ENCODE assay signal across 8 cellular contexts in the genomic region with DNA sequence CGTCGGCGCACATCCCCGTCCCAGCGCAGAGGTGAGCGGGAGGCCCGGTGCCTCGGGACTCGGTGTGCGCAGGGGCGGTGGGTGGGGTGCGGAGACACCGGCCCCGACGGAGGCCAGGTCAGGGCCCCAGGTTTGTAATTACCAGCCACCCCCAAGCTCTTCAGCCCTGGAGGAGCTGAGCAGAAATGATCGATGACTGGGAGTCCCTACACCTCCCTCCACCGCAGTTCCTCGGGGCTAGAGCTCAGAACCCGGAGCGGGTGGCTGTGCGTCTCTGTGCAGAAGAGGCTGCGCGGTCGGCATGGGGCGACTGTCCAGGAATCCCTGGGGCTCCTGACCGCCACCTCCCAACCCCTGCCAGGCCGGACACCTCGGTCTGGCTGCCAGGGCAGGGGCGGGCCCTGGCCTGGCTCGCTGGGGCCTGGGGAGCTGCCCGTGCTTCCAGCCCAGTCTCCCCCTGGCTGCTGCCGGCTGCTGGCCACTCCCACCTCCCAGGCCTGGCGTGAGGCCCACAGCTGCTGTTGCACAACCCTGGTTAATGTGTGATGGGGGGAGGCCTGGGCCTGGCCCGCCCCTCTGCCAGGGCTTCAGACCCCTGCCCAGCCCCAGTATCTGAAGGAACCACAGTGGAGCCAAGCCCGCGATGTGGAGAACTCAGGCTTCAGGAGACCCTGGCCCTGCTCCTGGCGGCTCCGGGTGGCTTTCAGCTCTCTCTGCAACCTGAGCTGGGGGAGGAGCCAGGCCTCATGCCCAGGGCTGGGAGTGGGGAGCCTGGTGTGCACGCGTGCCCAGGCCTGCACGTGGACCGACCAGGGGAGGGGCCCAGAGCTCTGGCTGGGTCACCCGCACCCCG. TPM values are rescaled to one million over a fixed set of nuclear protein-coding genes. Genes with fewer than 3 reads are reported as not detected.
DNase-seq lines count a peak whose midpoint lies in the region; ATAC-seq, FAIRE-seq and TF ChIP-seq lines count a peak whose summit lies in the region.

No MANE protein-coding gene starts in this region.

- peaks cover 44% of the 10 kb centered on the region for H3F3A ChIP-seq in PC-9 (ENCODE audit: insufficient read depth, low read depth)

- WGBS in HUES64 = 3% methylated on average over 44 of the region's 44 CpGs

- H3K27ac ChIP-seq in HUES64 (ENCODE audit: low read depth, low read length) (peak overlapping the region; percentile 81), PC-9 (0 out of 2 replicates have a peak overlapping the region, but pooled peaks have one; percentile 13), astrocyte (ENCODE audit: low read depth, low read length) (peak overlapping the region; percentile 65)

- H3K27me3 Mint-ChIP-seq in astrocyte (ENCODE audit: low read depth, unreplicated experiment) (no peaks in the 10 kb centered on the region), osteocyte (ENCODE audit: unreplicated experiment) (no peaks in the 10 kb centered on the region)

- H3K9me3 Mint-ChIP-seq in astrocyte (ENCODE audit: unreplicated experiment) (no peaks in the 10 kb centered on the region), osteocyte (ENCODE audit: unreplicated experiment) (no peaks in the 10 kb centered on the region)

- H3K27me3 ChIP-seq in HUES64 (ENCODE audit: insufficient read depth, low read length) (peaks cover 13% of the 10 kb centered on the region), PC-9 (ENCODE audit: insufficient read depth, low read depth) (no peaks in the 10 kb centered on the region), astrocyte (ENCODE audit: insufficient read depth, low read length) (no peaks in the 10 kb centered on the region)

- BruUV-seq in PC-9 (replicated peaks; lab: Mats Ljungman, UMichigan) = TSS peak; percentile 44

- TF ChIP-seq CTCF in PC-9 (conservative IDR thresholded peaks at IDR 0.05) = no peak
- TF ChIP-seq CTCF in astrocyte (IDR thresholded peaks at IDR 0.05; ENCODE audit: insufficient read depth, low read depth, low read length) = no peak
- TF ChIP-seq CTCF in osteocyte (IDR thresholded peaks at IDR 0.05) = peak; percentile 45

- peak overlapping the region; percentile 66 for H3K4me3 Mint-ChIP-seq in astrocyte (ENCODE audit: unreplicated experiment)
- peak overlapping the region; percentile 74 for H3K4me3 Mint-ChIP-seq in osteocyte (ENCODE audit: unreplicated experiment)

- no peak for FAIRE-seq in astrocyte (lab: Jason Lieb, UNC)

- H3K9ac ChIP-seq in HUES64 (ENCODE audit: low read depth, low read length) (peak overlapping the region; percentile 82), astrocyte (ENCODE audit: low read length) (peak overlapping the region; percentile 83)

- H3K4me1 Mint-ChIP-seq in astrocyte (ENCODE audit: low read depth, unreplicated experiment) = no peaks in the 10 kb centered on the region
- H3K4me1 Mint-ChIP-seq in osteocyte (ENCODE audit: unreplicated experiment) = no peaks in the 10 kb centered on the region

- CTCF ChIA-PET in PC-9 (lab: Charles Lee) = interaction anchor here (0.8 to 1.3 kb wide), 2 partner anchors 99 to 123 kb away, joined by 3 to 18 read pairs; no protein-coding TSS in a partner anchor

- H3K36me3 ChIP-seq in HUES64 (ENCODE audit: insufficient read depth, low read length) (peaks cover 27% of the 10 kb centered on the region), PC-9 (ENCODE audit: low read depth) (no peaks in the 10 kb centered on the region), astrocyte (ENCODE audit: insufficient read depth, low read length) (no peaks in the 10 kb centered on the region)

- H2AFZ ChIP-seq in PC-9 (peak overlapping the region; percentile 46), astrocyte (ENCODE audit: low read depth, low read length) (peak overlapping the region; percentile 18)

- ATAC-seq in left cardiac atrium = peak; percentile 75 to 80
- no peak for ATAC-seq in HG02588 (IDR thresholded peaks at IDR 0.05; ENCODE audit: unreplicated experiment)

- H3K36me3 Mint-ChIP-seq in astrocyte (ENCODE audit: low read depth, unreplicated experiment) (peaks cover 6% of the 10 kb centered on the region), osteocyte (ENCODE audit: unreplicated experiment) (peaks cover 6% of the 10 kb centered on the region)

- H3K79me2 ChIP-seq in PC-9 (ENCODE audit: low read depth) (peaks cover 10% of the 10 kb centered on the region; the same call in 1 of the 2 replicates), astrocyte (ENCODE audit: insufficient read depth, low read length) (peaks cover 8% of the 10 kb centered on the region)

- peak; percentile 89 for DNase-seq in EH (ENCODE audit: low read depth)
- peak; percentile 82 to 95 for DNase-seq in PC-9
- peak; percentile 72 for DNase-seq in astrocyte (ENCODE audit: low read depth)
- DNase-seq in left cardiac atrium = peak; percentile 93
- peak; percentile 94 for DNase-seq in osteocyte (ENCODE audit: extremely low spot score, unreplicated experiment)
- DNase-seq in germinal center (ENCODE audit: low spot score) = no peak

- H3K4me1 ChIP-seq in HUES64 (ENCODE audit: insufficient read depth, low read length) = peaks cover 18% of the 10 kb centered on the region
- H3K4me1 ChIP-seq in PC-9 (replicated peaks; ENCODE audit: insufficient read depth) = peaks cover 9% of the 10 kb centered on the region
- peaks cover 15% of the 10 kb centered on the region for H3K4me1 ChIP-seq in astrocyte (ENCODE audit: insufficient read depth, low read length)

- peak overlapping the region; percentile 87 for H3K4me3 ChIP-seq in HUES64 (ENCODE audit: low read length)
- H3K4me3 ChIP-seq in PC-9 = peak overlapping the region; percentile 44
- H3K4me3 ChIP-seq in astrocyte (ENCODE audit: insufficient read depth, low read depth, low read length) = peak overlapping the region; percentile 74

- POLR2A ChIA-PET in PC-9 (lab: Charles Lee; ENCODE audit: unreplicated experiment) = interaction anchor here (0.5 to 1.0 kb wide), 6 partner anchors 33 to 646 kb away, joined by 3 to 5 read pairs (median 4); a partner anchor contains a TSS

- no peak overlapping the region for H3K27ac Mint-ChIP-seq in astrocyte (ENCODE audit: unreplicated experiment)
- H3K27ac Mint-ChIP-seq in osteocyte (ENCODE audit: unreplicated experiment) = peak overlapping the region; percentile 59

- H3K9me3 ChIP-seq in HUES64 (ENCODE audit: insufficient read depth, low read depth, low read length) = no peaks in the 10 kb centered on the region
- H3K9me3 ChIP-seq in PC-9 (ENCODE audit: insufficient read depth, low read depth) = no peaks in the 10 kb centered on the region
- H3K9me3 ChIP-seq in astrocyte (ENCODE audit: insufficient read depth, low read depth, low read length) = no peaks in the 10 kb centered on the region

- intact Hi-C loops in PC-9 (cut with micrococcal nuclease; ENCODE audit: unreplicated experiment) (loop anchor here (1.0 to 2.0 kb wide), 2 partner anchors 125 to 204 kb away; a partner anchor contains a TSS), left cardiac atrium (cut with DNase I) (no loop called here)

- H3K4me2 ChIP-seq in PC-9 (peak overlapping the region; percentile 72), astrocyte (ENCODE audit: low read length) (peak overlapping the region; percentile 98)

- H3K9me2 ChIP-seq in PC-9 (ENCODE audit: insufficient read depth) = no peaks in the 10 kb centered on the region

- H4K20me1 ChIP-seq in PC-9 (ENCODE audit: insufficient read depth) (no peaks in the 10 kb centered on the region; the same call in 1 of the 2 replicates), astrocyte (ENCODE audit: insufficient read depth, low read length) (peaks cover 37% of the 10 kb centered on the region)

RNA-seq across cellular contexts. Expression of a gene that starts 1.2 kb away (rescaled TPM):
- 26.3 TPM for polyA plus RNA-seq in HUES64 (2013, experiment 1 of 2)
- polyA plus RNA-seq in HUES64 (2013, experiment 2 of 2) = 34.2 TPM
- total RNA-seq in PC-9 (2021) (167 and 233 TPM in 2 replicates), astrocyte (65.6 and 68.3 TPM in 2 replicates), left cardiac atrium (10 to 100 TPM; 47.9 to 71.0 TPM), osteocyte (74.8 and 80.7 TPM in 2 replicates)

RNA-seq across cellular contexts. Expression of a gene that starts 4.3 kb away (rescaled TPM):
- polyA plus RNA-seq in HUES64 (2013, experiment 1 of 2) = 4.9 TPM
- polyA plus RNA-seq in HUES64 (2013, experiment 2 of 2) = 3.9 TPM
- total RNA-seq in PC-9 (2021) = 18.7 and 24.8 TPM in 2 replicates
- total RNA-seq in astrocyte = 7.6 TPM in 2 replicates
- total RNA-seq in left cardiac atrium = 1 to 10 TPM; 3.6 to 3.7 TPM
- total RNA-seq in osteocyte = 9.4 and 12.5 TPM in 2 replicates

RNA-seq across cellular contexts. Expression of a gene that starts 32.9 kb away (rescaled TPM):
- polyA plus RNA-seq in HUES64 (2013, experiment 1 of 2) = 16.8 TPM
- polyA plus RNA-seq in HUES64 (2013, experiment 2 of 2) = 16.4 TPM
- total RNA-seq in PC-9 (2021) = 27.2 and 31.4 TPM in 2 replicates
- 24.8 and 25.5 TPM in 2 replicates for total RNA-seq in astrocyte
- 10 to 100 TPM; 16.4 to 18.6 TPM for total RNA-seq in left cardiac atrium
- 24.3 and 28.0 TPM in 2 replicates for total RNA-seq in osteocyte

RNA-seq across cellular contexts. Expression of a gene that starts 33.0 kb away (rescaled TPM):
- 14.0 TPM for polyA plus RNA-seq in HUES64 (2013, experiment 1 of 2)
- 12.9 TPM for polyA plus RNA-seq in HUES64 (2013, experiment 2 of 2)
- total RNA-seq in PC-9 (2021) (59.1 and 71.1 TPM in 2 replicates), astrocyte (30.0 and 32.5 TPM in 2 replicates), left cardiac atrium (10 to 100 TPM; 36.8 to 44.9 TPM), osteocyte (46.1 and 46.7 TPM in 2 replicates)

RNA-seq across cellular contexts. Expression of a gene that starts 44.3 kb away (rescaled TPM):
- polyA plus RNA-seq in HUES64 (2013, experiment 1 of 2) = 1.1 TPM
- 1.2 TPM for polyA plus RNA-seq in HUES64 (2013, experiment 2 of 2)
- not detected in 2 replicates for total RNA-seq in PC-9 (2021)
- 2.0 and 2.8 TPM in 2 replicates for total RNA-seq in astrocyte
- total RNA-seq in left cardiac atrium = 10 to 100 TPM in 1 of 2 donors, 1 to 10 TPM in 1; 1.4 to 10.1 TPM
- 0.84 and 2.3 TPM in 2 replicates for total RNA-seq in osteocyte

Comparison
In these comparisons a context has a peak if more than half of its experiments do, and no peak if none do; other contexts are left out.
1. H3K27ac ChIP-seq: peak in every context shown above with its lines; median percentile 81 in HUES64; 65 in astrocyte; 13 in PC-9.